In the genomic region with DNA sequence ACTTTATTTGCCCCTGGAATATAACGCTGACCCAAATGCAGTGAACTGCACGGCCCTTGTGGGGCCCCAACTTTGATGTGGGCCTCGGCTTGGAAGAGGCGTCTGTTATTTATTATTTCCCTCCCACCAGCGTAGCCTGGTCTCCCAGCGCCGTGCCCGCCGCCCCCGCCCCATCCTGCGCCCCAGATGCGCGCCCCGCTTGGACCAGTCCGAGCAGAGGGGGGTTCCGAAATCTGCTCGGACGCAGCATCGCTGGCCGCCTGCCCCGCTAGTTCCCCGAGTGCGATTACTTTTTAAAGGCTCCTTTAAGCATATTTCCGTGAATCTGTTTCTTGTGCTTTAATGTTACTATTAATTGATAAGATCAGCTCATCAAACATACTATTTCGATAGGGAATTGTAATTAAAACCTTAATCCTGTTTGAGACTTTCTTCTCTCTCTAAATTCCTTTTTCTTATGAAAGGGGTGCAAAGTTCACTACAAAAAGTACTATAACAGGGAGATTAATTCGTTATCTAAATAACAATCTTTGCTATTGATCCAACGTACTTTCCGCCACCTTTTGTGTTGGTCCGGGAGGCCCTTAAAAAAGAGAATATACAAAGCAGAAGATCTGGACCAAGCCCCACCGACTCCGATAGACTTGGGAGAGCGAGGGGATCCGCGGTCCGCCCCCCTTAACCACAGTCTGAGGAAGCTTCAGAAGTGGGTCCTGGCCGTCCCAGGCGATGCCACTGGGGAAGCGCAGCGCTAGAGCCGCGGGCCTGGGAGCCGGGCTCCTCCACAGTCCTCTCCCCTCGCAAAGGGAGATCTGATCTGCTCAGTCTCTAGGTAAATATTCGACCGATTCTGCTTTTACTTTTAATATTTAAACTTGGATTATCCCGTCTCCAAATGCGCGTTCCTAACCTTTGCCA, we compare ENCODE assay signal across 8 cellular contexts. TPM values are rescaled to one million over a fixed set of nuclear protein-coding genes. Genes with fewer than 3 reads are reported as not detected.
DNase-seq lines count a peak whose midpoint lies in the region; ATAC-seq and TF ChIP-seq lines count a peak whose summit lies in the region.

No MANE protein-coding gene starts in this region.

- no peaks in the 10 kb centered on the region for H3K9me3 Mint-ChIP-seq in CD8-positive, alpha-beta T cell
- H3K9me3 Mint-ChIP-seq in IgD-negative memory B cell (peaks cover 0 to 6% (median 0%) of the 10 kb centered on the region in 3 donors), neural crest cell (no peaks in the 10 kb centered on the region)

- H3K36me3 ChIP-seq in CD8-positive, alpha-beta T cell (ENCODE audit: insufficient read depth, low read length): no peaks in the 10 kb centered on the region

- H3K27me3 ChIP-seq in CD8-positive, alpha-beta T cell (ENCODE audit: insufficient read depth, low read length): peaks cover 67% of the 10 kb centered on the region

- no peak overlapping the region for H3K27ac Mint-ChIP-seq in CD8-positive, alpha-beta T cell
- H3K27ac Mint-ChIP-seq in IgD-negative memory B cell (peak overlapping the region in 2 of 3 donors; percentile 58 to 71), neural crest cell (ENCODE audit: unreplicated experiment) (peak overlapping the region; percentile 99)

- H3K27ac ChIP-seq in CD8-positive, alpha-beta T cell (ENCODE audit: low read depth, low read length): no peak overlapping the region
- peak overlapping the region; percentile 75 for H3K27ac ChIP-seq in cingulate gyrus (ENCODE audit: low read depth, low read length)

- H3K36me3 Mint-ChIP-seq in CD8-positive, alpha-beta T cell: no peaks in the 10 kb centered on the region
- peaks cover 4% of the 10 kb centered on the region for H3K36me3 Mint-ChIP-seq in IgD-negative memory B cell
- H3K36me3 Mint-ChIP-seq in neural crest cell (ENCODE audit: low read depth): peaks cover 61% of the 10 kb centered on the region

- CTCF ChIA-PET in CD8-positive, alpha-beta T cell (lab: Charles Lee): interaction anchor here (0.5 to 4.0 kb wide), 3 partner anchors 1347 to 1384 kb away, joined by 3 to 28 read pairs (median 8); no protein-coding TSS in a partner anchor

- ATAC-seq in CD8-positive, alpha-beta T cell: peak; percentile 8
- ATAC-seq in HG03108 (IDR thresholded peaks at IDR 0.05; ENCODE audit: unreplicated experiment): no peak

- H3K9me3 ChIP-seq in CD8-positive, alpha-beta T cell (ENCODE audit: low read length): no peaks in the 10 kb centered on the region

- intact Hi-C loops in CD8-positive, alpha-beta T cell (cut with DNase I, micrococcal nuclease): loop anchor here (1.0 to 10.0 kb wide), 6 partner anchors 1347 to 1780 kb away; a partner anchor contains a TSS

- DNase-seq in CD8-positive, alpha-beta T cell: no peak
- DNase-seq in neural crest cell (ENCODE audit: low read depth, low spot score) (no peak), NCI-H1417 treated with DMSO at 0.1 percent for 48 hours (lab: John Stamatoyannopoulos, UW) (no peak), NCI-H2081 treated with DMSO at 0.1 percent for 48 hours (lab: John Stamatoyannopoulos, UW) (no peak)
- DNase-seq in central memory CD4-positive, alpha-beta T cell: no peak

- POLR2A ChIA-PET in CD8-positive, alpha-beta T cell (lab: Charles Lee): no interaction called here

- peaks cover 77% of the 10 kb centered on the region for H3K27me3 Mint-ChIP-seq in CD8-positive, alpha-beta T cell (ENCODE audit: low read depth)
- H3K27me3 Mint-ChIP-seq in IgD-negative memory B cell: peaks cover 68% of the 10 kb centered on the region
- H3K27me3 Mint-ChIP-seq in neural crest cell (ENCODE audit: low read depth): peaks cover 83% of the 10 kb centered on the region

- TF ChIP-seq CTCF in CD8-positive, alpha-beta T cell (IDR thresholded peaks at IDR 0.05): no peak
- no peak for TF ChIP-seq CTCF in neural crest cell (conservative IDR thresholded peaks at IDR 0.05)

- peaks cover 27% of the 10 kb centered on the region for H3K4me1 Mint-ChIP-seq in CD8-positive, alpha-beta T cell (ENCODE audit: low read depth)
- H3K4me1 Mint-ChIP-seq in IgD-negative memory B cell: peaks cover 17 to 27% (median 18%) of the 10 kb centered on the region in 3 donors
- H3K4me1 Mint-ChIP-seq in neural crest cell: peaks cover 73% of the 10 kb centered on the region

- H3K4me1 ChIP-seq in CD8-positive, alpha-beta T cell (ENCODE audit: insufficient read depth, low read length): peaks cover 24% of the 10 kb centered on the region

- no peak overlapping the region for H3K4me3 ChIP-seq in CD8-positive, alpha-beta T cell (ENCODE audit: low read depth, low read length)

- H3K4me3 Mint-ChIP-seq in CD8-positive, alpha-beta T cell: peak overlapping the region; percentile 29
- peak overlapping the region in 3 of 4 donors; percentile 34 to 77 (median 70) for H3K4me3 Mint-ChIP-seq in IgD-negative memory B cell
- H3K4me3 Mint-ChIP-seq in neural crest cell: peak overlapping the region; percentile 98

RNA-seq across cellular contexts. Expression of a gene that starts 10.1 kb away (rescaled TPM):
- total RNA-seq in CD8-positive, alpha-beta T cell: not detected
- polyA plus RNA-seq in IgD-negative memory B cell: not detected
- total RNA-seq in neural crest cell: 111 and 114 TPM in 2 replicates

Comparison
In these comparisons a context has a peak if more than half of its experiments do, and no peak if none do; other contexts are left out.
1. H3K4me3 Mint-ChIP-seq: peak in every context shown above with its lines; median percentile 98 in neural crest cell; 70 in IgD-negative memory B cell; 29 in CD8-positive, alpha-beta T cell.
2. RNA of a gene that starts 10.1 kb away (total RNA-seq): 111 to 114 TPM in neural crest cell; not detected in CD8-positive, alpha-beta T cell; every median in the first group is over 100 times any median in the second.